Comparison of ENCODE assay signal across 2 cellular contexts in genomic region chr5:4928409-4928808, GRCh38.
A peak's percentile ranks its signal among the peaks of the same experiment; 100 is the strongest.
TF ChIP-seq lines count a peak whose summit lies in the region.

No MANE protein-coding gene starts in this region.

TF ChIP-seq in GM23338, 12 proteins besides CTCF, POLR2A, EP300 and RAD21:
- TF ChIP-seq ZNF114 (CRISPR knock-in tag; IDR thresholded peaks at IDR 0.05) (no peak), EZH2phosphoT487 (IDR thresholded peaks at IDR 0.05; ENCODE audit: unreplicated experiment) (no peak), NANOG (IDR thresholded peaks at IDR 0.05; ENCODE audit: borderline replicate concordance) (no peak), ETS1 (IDR thresholded peaks at IDR 0.05) (no peak), REST (IDR thresholded peaks at IDR 0.05; ENCODE audit: unreplicated experiment) (no peak), JUNB (IDR thresholded peaks at IDR 0.05; ENCODE audit: unreplicated experiment) (no peak), CREB1 (CRISPR knock-in tag; IDR thresholded peaks at IDR 0.05; ENCODE audit: low read depth) (no peak), EZH2 (IDR thresholded peaks at IDR 0.05; ENCODE audit: low read depth, unreplicated experiment) (no peak), POLR2AphosphoS5 (IDR thresholded peaks at IDR 0.05; ENCODE audit: low read depth) (no peak), STAT1 (IDR thresholded peaks at IDR 0.05; ENCODE audit: unreplicated experiment) (no peak), ZNF331 (CRISPR knock-in tag; IDR thresholded peaks at IDR 0.05; ENCODE audit: low read depth) (no peak), ZNF462 (CRISPR knock-in tag; IDR thresholded peaks at IDR 0.05) (no peak)

TF ChIP-seq in H1, 55 proteins besides CTCF, POLR2A, EP300 and RAD21:
- TF ChIP-seq GABPA (IDR thresholded peaks at IDR 0.05; ENCODE audit: borderline replicate concordance, insufficient read depth, low read length) (no peak), POU5F1 (IDR thresholded peaks at IDR 0.05; ENCODE audit: low read depth, low read length) (peak; percentile 78; the same call in 1 of the 2 replicates)
